ENCODE assay signal across 19 cellular contexts in genomic region chr11:134800130-134800529, GRCh38.
"Had no signal": no experiment of that assay in that cellular context is flagged by ENCODE, and none has a peak within 500 bp of the region (broad histone marks: within the 10 kb centered on the region; RNA-seq: fewer than 3 reads in every experiment).

No MANE protein-coding gene starts in this region.

- H3K4me1 ChIP-seq: esophagus squamous epithelium, gastroesophageal sphincter, left ventricle myocardium inferior, lower lobe of right lung, upper lobe of left lung, uterus had no signal

- H3K36me3 ChIP-seq: esophagus squamous epithelium, gastroesophageal sphincter, left ventricle myocardium inferior, lower lobe of right lung, neutrophil, upper lobe of left lung, uterus had no signal

- H3K36me3 Mint-ChIP-seq: memory B cell; mesothelial cell of epicardium; natural killer cell treated with Interleukin-12 subunit alpha and Interleukin-12 subunit beta and Interleukin-15 and Interleukin-18, amount 100 ng/mL, for 72 hours had no signal

- H3K27me3 ChIP-seq: hepatocyte, upper lobe of left lung had no signal

- H3K9me3 Mint-ChIP-seq: memory B cell; mesothelial cell of epicardium; natural killer cell treated with Interleukin-12 subunit alpha and Interleukin-12 subunit beta and Interleukin-15 and Interleukin-18, amount 100 ng/mL, for 72 hours had no signal

- H3K9me3 ChIP-seq: esophagus squamous epithelium, gastroesophageal sphincter, left ventricle myocardium inferior, lower lobe of right lung, neutrophil, upper lobe of left lung, uterus had no signal

- H3K4me2 ChIP-seq: hepatocyte, smooth muscle cell had no signal

- H2AFZ ChIP-seq: hepatocyte had no signal

- H3K4me3 ChIP-seq: esophagus squamous epithelium, gastroesophageal sphincter, hepatocyte, left ventricle myocardium inferior, lower lobe of right lung, smooth muscle cell, upper lobe of left lung, uterus had no signal

- H3K4me3 Mint-ChIP-seq: memory B cell; mesothelial cell of epicardium; natural killer cell treated with Interleukin-12 subunit alpha and Interleukin-12 subunit beta and Interleukin-15 and Interleukin-18, amount 100 ng/mL, for 72 hours had no signal

- H3K27ac ChIP-seq: epithelial cell of prostate, esophagus squamous epithelium, gastroesophageal sphincter, hepatocyte, left ventricle myocardium inferior, lower lobe of right lung, neutrophil, upper lobe of left lung, uterus had no signal

- DNase-seq: effector memory CD4-positive, alpha-beta T cell; esophagus squamous epithelium; foreskin fibroblast; kidney; left cardiac atrium; left ventricle myocardium inferior; lower lobe of right lung; stimulated activated CD4-positive, alpha-beta T cell treated with anti-CD3 and anti-CD28 coated beads, Interleukin-2, amount 100 ng/mL, for 48 hours; stimulated activated naive CD4-positive, alpha-beta T cell treated with Interleukin-2 at 50 U/mL for 16 hours; uterus had no signal

- H3K79me2 ChIP-seq: hepatocyte had no signal

- H3K27ac Mint-ChIP-seq: memory B cell; mesothelial cell of epicardium; natural killer cell treated with Interleukin-12 subunit alpha and Interleukin-12 subunit beta and Interleukin-15 and Interleukin-18, amount 100 ng/mL, for 72 hours had no signal

- ATAC-seq: gastroesophageal sphincter; left cardiac atrium; lower lobe of right lung; natural killer cell treated with Interleukin-12 subunit alpha and Interleukin-12 subunit beta and Interleukin-15 and Interleukin-18, amount 100 ng/mL, for 72 hours had no signal

- H3K4me1 Mint-ChIP-seq: memory B cell had no signal
